11 cellular contexts compared by ENCODE assay signal in genomic region chr4:4673070-4673469, GRCh38.
DNase-seq lines count a peak whose midpoint lies in the region; ATAC-seq, FAIRE-seq and TF ChIP-seq lines count a peak whose summit lies in the region.
"Had no signal": no experiment of that assay in that cellular context is flagged by ENCODE, and none has a peak within 500 bp of the region (broad histone marks: within the 10 kb centered on the region; RNA-seq: fewer than 3 reads in every experiment).

No MANE protein-coding gene starts in this region.

- no peak for TF ChIP-seq CTCF in endothelial cell (IDR thresholded peaks at IDR 0.05; ENCODE audit: unreplicated experiment)

- H3K27me3 ChIP-seq in small intestine (ENCODE audit: control insufficient read depth in 2 of 2, insufficient read depth in 2 of 2, low read length in 2 of 2): no peaks in the 10 kb centered on the region
- H3K27me3 ChIP-seq: ascending aorta had no signal

- FAIRE-seq in small intestine (lab: Jason Lieb, UNC): no peak

- peaks cover 2% of the 10 kb centered on the region for H3K9me3 Mint-ChIP-seq in activated CD4-positive, alpha-beta T cell treated with anti-CD3 and anti-CD28 coated beads for 36 hours (ENCODE audit: low read depth)
- H3K9me3 Mint-ChIP-seq in endothelial cell (ENCODE audit: unreplicated experiment): no peaks in the 10 kb centered on the region
- H3K9me3 Mint-ChIP-seq: activated CD4-positive, alpha-beta T cell treated with anti-CD3 and anti-CD28 coated beads, Interleukin-2, amount 10 ng/mL, durations not matched to agents 7 days and 5 days had no signal

- H3K4me1 Mint-ChIP-seq in activated CD4-positive, alpha-beta T cell treated with anti-CD3 and anti-CD28 coated beads for 36 hours: no peaks in the 10 kb centered on the region
- peaks cover 2% of the 10 kb centered on the region for H3K4me1 Mint-ChIP-seq in endothelial cell (ENCODE audit: unreplicated experiment)

- DNase-seq in activated CD4-positive, alpha-beta T cell treated with anti-CD3 and anti-CD28 coated beads for 36 hours: peak; percentile 9
- DNase-seq in activated CD4-positive, alpha-beta T cell treated with anti-CD3 and anti-CD28 coated beads for 48 hours: no peak
- DNase-seq in NCI-H69 (lab: John Stamatoyannopoulos, UW) (peak; percentile 52), endothelial cell (ENCODE audit: low spot score) (peak; percentile 28), small intestine (peak; percentile 10), NOMO-1 treated with DMSO at 0.1 percent for 48 hours (lab: John Stamatoyannopoulos, UW; ENCODE audit: unreplicated experiment) (no peak), MV-4-11 (lab: John Stamatoyannopoulos, UW) (no peak)
- no peak for DNase-seq in activated effector memory CD4-positive, alpha-beta T cell treated with Interleukin-2 at 50 U/mL for 16 hours
- DNase-seq: activated CD4-positive, alpha-beta T cell treated with anti-CD3 and anti-CD28 coated beads, Interleukin-2, amount 10 ng/mL, durations not matched to agents 7 days and 5 days; NCI-H187 treated with DMSO at 0.1 percent for 48 hours had no signal

- no peak overlapping the region for H3K27ac ChIP-seq in small intestine (ENCODE audit: low read depth in 1 of 2, low read length in 1 of 2)
- H3K27ac ChIP-seq: ascending aorta had no signal

- no peak overlapping the region for H3K4me3 ChIP-seq in small intestine (ENCODE audit: low read depth in 1 of 2, low read length in 2 of 2)
- H3K4me3 ChIP-seq: ascending aorta had no signal

- H3K27ac Mint-ChIP-seq in activated CD4-positive, alpha-beta T cell treated with anti-CD3 and anti-CD28 coated beads for 36 hours: no peak overlapping the region
- no peak overlapping the region for H3K27ac Mint-ChIP-seq in endothelial cell (ENCODE audit: unreplicated experiment)
- H3K27ac Mint-ChIP-seq: activated CD4-positive, alpha-beta T cell treated with anti-CD3 and anti-CD28 coated beads, Interleukin-2, amount 10 ng/mL, durations not matched to agents 7 days and 5 days had no signal

- intact Hi-C loops in activated CD4-positive, alpha-beta T cell treated with anti-CD3 and anti-CD28 coated beads for 36 hours (cut with DNase I, micrococcal nuclease): no loop called here

- 50 to 60% (median 57%) methylated on average over 19 of the region's 19 CpGs for WGBS in small intestine, 3 donors

- no peak overlapping the region for H3K4me3 Mint-ChIP-seq in activated CD4-positive, alpha-beta T cell treated with anti-CD3 and anti-CD28 coated beads for 36 hours
- H3K4me3 Mint-ChIP-seq in endothelial cell (ENCODE audit: unreplicated experiment): no peak overlapping the region
- H3K4me3 Mint-ChIP-seq: activated CD4-positive, alpha-beta T cell treated with anti-CD3 and anti-CD28 coated beads, Interleukin-2, amount 10 ng/mL, durations not matched to agents 7 days and 5 days had no signal

- no peak for ATAC-seq in activated CD4-positive, alpha-beta T cell treated with anti-CD3 and anti-CD28 coated beads for 36 hours

- no peaks in the 10 kb centered on the region for H3K27me3 Mint-ChIP-seq in activated CD4-positive, alpha-beta T cell treated with anti-CD3 and anti-CD28 coated beads for 36 hours
- H3K27me3 Mint-ChIP-seq in endothelial cell (ENCODE audit: unreplicated experiment): peaks cover 4% of the 10 kb centered on the region
- H3K27me3 Mint-ChIP-seq: activated CD4-positive, alpha-beta T cell treated with anti-CD3 and anti-CD28 coated beads, Interleukin-2, amount 10 ng/mL, durations not matched to agents 7 days and 5 days had no signal

- H3K4me1 ChIP-seq in small intestine (ENCODE audit: control insufficient read depth in 2 of 2, insufficient read depth in 1 of 2, low read depth in 1 of 2, low read length in 1 of 2): no peaks in the 10 kb centered on the region
- H3K4me1 ChIP-seq: ascending aorta had no signal

- peaks cover 2% of the 10 kb centered on the region for H3K36me3 Mint-ChIP-seq in activated CD4-positive, alpha-beta T cell treated with anti-CD3 and anti-CD28 coated beads for 36 hours (ENCODE audit: low read depth)
- H3K36me3 Mint-ChIP-seq in endothelial cell (ENCODE audit: low read depth, unreplicated experiment): no peaks in the 10 kb centered on the region

- no peaks in the 10 kb centered on the region for H3K36me3 ChIP-seq in small intestine (ENCODE audit: control insufficient read depth in 2 of 2, insufficient read depth in 2 of 2, low read length in 2 of 2)
- H3K36me3 ChIP-seq: ascending aorta had no signal

- CTCF ChIA-PET in activated CD4-positive, alpha-beta T cell treated with anti-CD3 and anti-CD28 coated beads for 36 hours (lab: Charles Lee): interaction anchor here (0.6 to 0.7 kb wide), 2 partner anchors 129 to 156 kb away, joined by 3 read pairs; no protein-coding TSS in a partner anchor

- no peaks in the 10 kb centered on the region for H3K9me3 ChIP-seq in small intestine (ENCODE audit: control insufficient read depth, low read depth)
- H3K9me3 ChIP-seq: ascending aorta had no signal

- POLR2A ChIA-PET in activated CD4-positive, alpha-beta T cell treated with anti-CD3 and anti-CD28 coated beads for 36 hours (lab: Charles Lee): no interaction called here

Comparison
In these comparisons a context has a peak if more than half of its experiments do, and no peak if none do; other contexts are left out.
1. DNase-seq: peak in activated CD4-positive, alpha-beta T cell treated with anti-CD3 and anti-CD28 coated beads for 36 hours (single experiment), NCI-H69 (single experiment), endothelial cell (single experiment) and small intestine (single experiment); none in activated CD4-positive, alpha-beta T cell treated with anti-CD3 and anti-CD28 coated beads for 48 hours (single experiment), NOMO-1 treated with DMSO at 0.1 percent for 48 hours (single experiment), activated effector memory CD4-positive, alpha-beta T cell treated with Interleukin-2 at 50 U/mL for 16 hours (single experiment) and MV-4-11 (single experiment).